In the genomic region with DNA sequence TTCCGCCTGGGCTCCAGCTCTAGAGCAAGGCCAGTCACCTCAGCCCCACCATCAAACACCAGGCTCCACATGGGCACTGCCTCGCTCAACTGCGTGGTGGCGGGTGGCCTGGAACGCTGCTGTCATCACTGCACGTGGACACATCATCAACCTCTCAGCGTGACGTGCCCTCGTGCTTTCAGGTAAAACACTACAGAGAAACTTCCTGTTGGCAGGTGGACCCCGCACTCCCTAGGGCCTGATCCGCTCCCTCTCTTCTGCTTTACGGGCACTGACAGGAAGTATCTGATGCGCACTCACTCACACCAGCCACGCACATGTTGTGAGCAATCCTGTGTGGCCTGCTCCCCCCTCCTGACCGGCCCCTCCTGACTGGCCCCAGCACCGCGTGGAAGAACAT, we compare ENCODE assay signal across 1 cellular context.
TF ChIP-seq lines count a peak whose summit lies in the region.

No MANE protein-coding gene starts in this region.

TF ChIP-seq in HEK293, 187 proteins besides CTCF, POLR2A, EP300 and RAD21 (continued from another document):
- TF ChIP-seq, protein P1, sequence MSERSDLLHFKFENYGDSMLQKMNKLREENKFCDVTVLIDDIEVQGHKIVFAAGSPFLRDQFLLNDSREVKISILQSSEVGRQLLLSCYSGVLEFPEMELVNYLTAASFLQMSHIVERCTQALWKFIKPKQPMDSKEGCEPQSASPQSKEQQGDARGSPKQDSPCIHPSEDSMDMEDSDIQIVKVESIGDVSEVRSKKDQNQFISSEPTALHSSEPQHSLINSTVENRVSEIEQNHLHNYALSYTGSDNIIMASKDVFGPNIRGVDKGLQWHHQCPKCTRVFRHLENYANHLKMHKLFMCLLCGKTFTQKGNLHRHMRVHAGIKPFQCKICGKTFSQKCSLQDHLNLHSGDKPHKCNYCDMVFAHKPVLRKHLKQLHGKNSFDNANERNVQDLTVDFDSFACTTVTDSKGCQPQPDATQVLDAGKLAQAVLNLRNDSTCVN (tag by site-specific recombination; optimal IDR thresholded peaks at IDR 0.05): no peak
